8 cellular contexts compared by ENCODE assay signal in the genomic region with DNA sequence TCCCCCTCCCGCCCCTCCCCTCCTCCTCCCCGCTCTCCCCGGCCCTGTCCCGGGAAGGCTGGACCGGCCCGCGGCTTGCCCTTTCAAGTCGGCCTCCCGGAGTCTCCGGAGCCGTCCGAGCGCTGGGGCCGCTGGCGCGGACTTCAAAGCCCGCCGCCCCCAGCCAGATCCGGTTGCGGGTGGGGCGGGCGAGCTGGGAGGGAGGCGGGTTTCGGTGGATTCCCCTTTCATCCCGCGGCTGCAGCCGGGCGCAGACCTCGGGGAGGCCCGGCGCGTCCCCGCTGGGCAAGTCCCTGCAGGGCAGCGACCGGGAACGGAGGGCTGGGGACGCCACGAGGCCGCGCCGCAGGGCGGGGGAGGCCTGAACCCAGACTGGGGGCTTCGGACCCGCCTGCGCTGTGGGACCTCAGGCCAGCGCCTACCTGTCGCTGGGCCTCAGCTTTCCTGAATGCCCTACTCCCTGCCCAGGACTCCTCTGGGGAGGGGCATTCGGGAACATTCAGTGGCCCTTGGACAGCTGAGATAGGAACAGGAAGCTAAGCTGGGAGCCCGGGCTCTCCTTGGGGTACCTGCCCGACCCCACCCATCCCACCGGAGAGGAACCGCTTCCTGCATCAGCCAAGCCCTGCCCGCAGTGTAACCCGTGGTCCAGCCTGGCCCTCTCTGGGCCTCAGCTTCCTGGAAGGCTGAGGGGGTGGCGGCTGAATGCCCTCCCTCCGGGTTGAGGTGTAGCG. TPM values are rescaled to one million over a fixed set of nuclear protein-coding genes. Genes with fewer than 3 reads are reported as not detected.
DNase-seq lines count a peak whose midpoint lies in the region; ATAC-seq and TF ChIP-seq lines count a peak whose summit lies in the region.

No MANE protein-coding gene starts in this region.

- H3K4me3 Mint-ChIP-seq in activated naive CD8-positive, alpha-beta T cell treated with anti-CD3 and anti-CD28 coated beads for 36 hours, result peak overlapping the region; percentile 8

- 7% methylated on average over 31 of the region's 57 CpGs for WGBS in hepatocyte (ENCODE audit: low lambda C conversion rate, missing lambda C conversion rate)

- H3K27me3 ChIP-seq in hepatocyte, result no peaks in the 10 kb centered on the region

- TF ChIP-seq CTCF in hepatocyte (IDR thresholded peaks at IDR 0.05; ENCODE audit: poor library complexity), result no peak

- H3K36me3 Mint-ChIP-seq in activated naive CD8-positive, alpha-beta T cell treated with anti-CD3 and anti-CD28 coated beads for 36 hours, result no peaks in the 10 kb centered on the region

- peaks cover 24% of the 10 kb centered on the region for H3K4me1 ChIP-seq in hepatocyte (ENCODE audit: insufficient read depth)

- no peaks in the 10 kb centered on the region for H3K36me3 ChIP-seq in hepatocyte (replicated peaks; ENCODE audit: insufficient read depth, low read depth)

- peak; percentile 70 for ATAC-seq in sciatic nerve

- intact Hi-C loops in sciatic nerve (cut with DNase I), result no loop called here

- no peaks in the 10 kb centered on the region for H3K9me3 Mint-ChIP-seq in activated naive CD8-positive, alpha-beta T cell treated with anti-CD3 and anti-CD28 coated beads for 36 hours

- H3K4me2 ChIP-seq in hepatocyte, result peak overlapping the region; percentile 89

- no peaks in the 10 kb centered on the region for H4K20me1 ChIP-seq in hepatocyte (ENCODE audit: insufficient read depth, poor library complexity, severe bottlenecking)

- H3K9me2 ChIP-seq in hepatocyte (replicated peaks; ENCODE audit: insufficient read depth), result no peaks in the 10 kb centered on the region

- H2AFZ ChIP-seq in hepatocyte, result peak overlapping the region; percentile 47

- H3K79me2 ChIP-seq in hepatocyte, result no peaks in the 10 kb centered on the region

- peak overlapping the region; percentile 22 for H3K4me3 ChIP-seq in hepatocyte

- peaks cover 20% of the 10 kb centered on the region for H3K4me1 Mint-ChIP-seq in activated naive CD8-positive, alpha-beta T cell treated with anti-CD3 and anti-CD28 coated beads for 36 hours

- DNase-seq in activated CD4-positive, alpha-beta T cell treated with anti-CD3 and anti-CD28 coated beads, Interleukin-2, amount 50 U/mL, for 48 hours, result peak; percentile 33 to 44
- DNase-seq in activated CD4-positive, alpha-beta T cell treated with anti-CD3 and anti-CD28 coated beads, Interleukin-2, amount 50 U/mL, for 4 hours, result no peak
- DNase-seq in activated naive CD8-positive, alpha-beta T cell treated with anti-CD3 and anti-CD28 coated beads for 36 hours, result peak; percentile 52
- DNase-seq in hepatocyte (ENCODE audit: low spot score), result peak; percentile 91
- peak; percentile 83 for DNase-seq in sciatic nerve (ENCODE audit: low spot score)
- DNase-seq in activated gamma-delta T cell treated with Interleukin-2 at 50 U/mL for 16 hours, result no peak
- DNase-seq in occipital lobe (lab: John Stamatoyannopoulos, UW), result no peak
- no peak for DNase-seq in G401 (ENCODE audit: low spot score)

- in situ Hi-C loops in G401 (cut with HindIII; ENCODE audit: low sequenced_read_pairs), result no loop called here

- no peaks in the 10 kb centered on the region for H3K9me3 ChIP-seq in hepatocyte (ENCODE audit: low read depth)

- H3K27me3 Mint-ChIP-seq in activated naive CD8-positive, alpha-beta T cell treated with anti-CD3 and anti-CD28 coated beads for 36 hours, result peaks cover 9% of the 10 kb centered on the region

- no peak overlapping the region for H3K27ac Mint-ChIP-seq in activated naive CD8-positive, alpha-beta T cell treated with anti-CD3 and anti-CD28 coated beads for 36 hours

- peak overlapping the region; percentile 88 for H3K27ac ChIP-seq in hepatocyte

RNA-seq across cellular contexts. Expression of gene C9orf50, which starts 23.4 kb away (rescaled TPM):
- total RNA-seq in activated naive CD8-positive, alpha-beta T cell treated with anti-CD3 and anti-CD28 coated beads for 36 hours, result not detected
- total RNA-seq in hepatocyte (not detected in 2 replicates), sciatic nerve (2.2 TPM), occipital lobe (not detected)
- polyA plus RNA-seq in hepatocyte, result 0.86 TPM in 1 of 2 replicates, not detected in the other
- not detected in 2 replicates for total RNA-seq in G401 (2014; rRNA removed; shearing (Covaris generic))

RNA-seq across cellular contexts. Expression of gene NTMT1, which starts 28.4 kb away (rescaled TPM):
- total RNA-seq in activated naive CD8-positive, alpha-beta T cell treated with anti-CD3 and anti-CD28 coated beads for 36 hours, result 10 to 100 TPM; 78.8 to 79.4 TPM
- total RNA-seq in hepatocyte (20.8 and 32.5 TPM in 2 replicates), sciatic nerve (28.0 TPM), occipital lobe (11.2 TPM)
- 66.9 and 81.4 TPM in 2 replicates for polyA plus RNA-seq in hepatocyte
- 107 and 123 TPM in 2 replicates for total RNA-seq in G401 (2014; rRNA removed; shearing (Covaris generic))

RNA-seq across cellular contexts. Expression of gene ASB6, which starts 44.4 kb away (rescaled TPM):
- 10 to 100 TPM; 24.9 to 25.1 TPM for total RNA-seq in activated naive CD8-positive, alpha-beta T cell treated with anti-CD3 and anti-CD28 coated beads for 36 hours
- total RNA-seq in hepatocyte (10.5 and 14.2 TPM in 2 replicates), sciatic nerve (18.6 TPM), occipital lobe (10.1 TPM)
- 10.7 and 15.5 TPM in 2 replicates for polyA plus RNA-seq in hepatocyte
- 37.2 and 49.7 TPM in 2 replicates for total RNA-seq in G401 (2014; rRNA removed; shearing (Covaris generic))

Comparison
In these comparisons a context has a peak if more than half of its experiments do, and no peak if none do; other contexts are left out.
1. DNase-seq: peak in activated CD4-positive, alpha-beta T cell treated with anti-CD3 and anti-CD28 coated beads, Interleukin-2, amount 50 U/mL, for 48 hours (2 of 2), activated naive CD8-positive, alpha-beta T cell treated with anti-CD3 and anti-CD28 coated beads for 36 hours (single experiment), hepatocyte (single experiment) and sciatic nerve (single experiment); none in activated CD4-positive, alpha-beta T cell treated with anti-CD3 and anti-CD28 coated beads, Interleukin-2, amount 50 U/mL, for 4 hours (0 of 2), activated gamma-delta T cell treated with Interleukin-2 at 50 U/mL for 16 hours (single experiment), occipital lobe (single experiment) and G401 (single experiment).